ENCODE assay signal across 3 cellular contexts in genomic region chr12:109571773-109572505, GRCh38.
TF ChIP-seq lines count a peak whose summit lies in the region.

No MANE protein-coding gene starts in this region.

TF ChIP-seq in SK-N-SH, 30 proteins besides CTCF, POLR2A, EP300 and RAD21:
- TF ChIP-seq SIN3A (IDR thresholded peaks at IDR 0.05; ENCODE audit: borderline replicate concordance, low read depth, low read length): no peak
- no peak for TF ChIP-seq RFX5 (IDR thresholded peaks at IDR 0.05; ENCODE audit: low read length)
- no peak for TF ChIP-seq CHD2 (IDR thresholded peaks at IDR 0.05; ENCODE audit: low read length, partially characterized antibody)
- no peak for TF ChIP-seq RXRA (IDR thresholded peaks at IDR 0.05; ENCODE audit: borderline replicate concordance, low read depth)
- TF ChIP-seq ELF1 (IDR thresholded peaks at IDR 0.05): no peak
- TF ChIP-seq TAF1 (IDR thresholded peaks at IDR 0.05; ENCODE audit: borderline replicate concordance, low read depth, low read length): no peak
- TF ChIP-seq JUND (IDR thresholded peaks at IDR 0.05): no peak
- no peak for TF ChIP-seq YY1 (IDR thresholded peaks at IDR 0.05; ENCODE audit: low read depth)
- TF ChIP-seq GABPA (IDR thresholded peaks at IDR 0.05; ENCODE audit: low read depth): no peak
- TF ChIP-seq SMC3 (IDR thresholded peaks at IDR 0.05; ENCODE audit: low read depth, low read length): no peak
- no peak for TF ChIP-seq RCOR1 (IDR thresholded peaks at IDR 0.05; ENCODE audit: low read length)
- TF ChIP-seq ZBTB33 (IDR thresholded peaks at IDR 0.05; ENCODE audit: borderline replicate concordance, low read depth): no peak
- no peak for TF ChIP-seq USF1 (IDR thresholded peaks at IDR 0.05; ENCODE audit: borderline replicate concordance, low read depth)
- TF ChIP-seq FOXM1 (IDR thresholded peaks at IDR 0.05; ENCODE audit: low read depth): no peak
- no peak for TF ChIP-seq MXI1 (IDR thresholded peaks at IDR 0.05; ENCODE audit: low read depth, low read length)
- no peak for TF ChIP-seq MEF2A (IDR thresholded peaks at IDR 0.05; ENCODE audit: borderline replicate concordance, low read depth)
- no peak for TF ChIP-seq EZH2phosphoT487 (IDR thresholded peaks at IDR 0.05; ENCODE audit: borderline replicate concordance, low read depth)
- TF ChIP-seq USF2 (IDR thresholded peaks at IDR 0.05; ENCODE audit: borderline replicate concordance, low read depth, low read length): no peak
- TF ChIP-seq NRF1 (IDR thresholded peaks at IDR 0.05; ENCODE audit: low read depth, low read length): no peak
- no peak for TF ChIP-seq MAX (IDR thresholded peaks at IDR 0.05; ENCODE audit: low read depth)

TF ChIP-seq in SK-N-SH treated with all-trans-retinoic acid at 6 μM for 48 hours, 23 proteins besides CTCF, POLR2A, EP300 and RAD21:
- TF ChIP-seq ZC3H10 (CRISPR knock-in tag; IDR thresholded peaks at IDR 0.05) (no peak), PATZ1 (CRISPR knock-in tag; IDR thresholded peaks at IDR 0.05; ENCODE audit: borderline replicate concordance) (no peak), TCF4 (CRISPR knock-in tag; IDR thresholded peaks at IDR 0.05; ENCODE audit: borderline replicate concordance) (no peak), ZNF565 (CRISPR knock-in tag; conservative IDR thresholded peaks at IDR 0.05; ENCODE audit: low read depth) (no peak), TOX (CRISPR knock-in tag; IDR thresholded peaks at IDR 0.05; ENCODE audit: borderline replicate concordance) (no peak), ZFP3 (CRISPR knock-in tag; IDR thresholded peaks at IDR 0.05) (no peak), RARB (CRISPR knock-in tag; IDR thresholded peaks at IDR 0.05) (no peak), OSR1 (CRISPR knock-in tag; IDR thresholded peaks at IDR 0.05) (no peak), ZFP30 (CRISPR knock-in tag; IDR thresholded peaks at IDR 0.05) (no peak), SNAI2 (CRISPR knock-in tag; IDR thresholded peaks at IDR 0.05) (no peak)

TF ChIP-seq in H1, 55 proteins besides CTCF, POLR2A, EP300 and RAD21:
- no peak for TF ChIP-seq SIX5 (IDR thresholded peaks at IDR 0.05; ENCODE audit: low read depth, low read length)
- no peak for TF ChIP-seq EGR1 (IDR thresholded peaks at IDR 0.05; ENCODE audit: borderline replicate concordance, low read depth, low read length)
- no peak for TF ChIP-seq SAP30 (IDR thresholded peaks at IDR 0.05; ENCODE audit: insufficient read depth, insufficient replicate concordance, low read length)
- TF ChIP-seq HDAC6 (IDR thresholded peaks at IDR 0.05; ENCODE audit: low read depth, low read length): no peak
TF ChIP-seq in H1: peak in this region for 0.
